8 cellular contexts compared by ENCODE assay signal in genomic region chr2:86072271-86072858, GRCh38. TPM values are rescaled to one million over a fixed set of nuclear protein-coding genes. Genes with fewer than 3 reads are reported as not detected.
DNase-seq lines count a peak whose midpoint lies in the region; ATAC-seq and TF ChIP-seq lines count a peak whose summit lies in the region.

No MANE protein-coding gene starts in this region.

- no peaks in the 10 kb centered on the region for H3K9me3 ChIP-seq in T-helper 17 cell (ENCODE audit: control insufficient read depth, low read length, poor library complexity, severe bottlenecking)
- H3K9me3 ChIP-seq in heart left ventricle: no peaks in the 10 kb centered on the region

- peaks cover 10% of the 10 kb centered on the region for H3K4me1 Mint-ChIP-seq in T-helper 17 cell

- H3K27me3 ChIP-seq in heart left ventricle (no peaks in the 10 kb centered on the region), H7 (ENCODE audit: control insufficient read depth, insufficient read depth, low read length) (no peaks in the 10 kb centered on the region)

- H3K4me3 ChIP-seq in heart left ventricle (no peak overlapping the region), H7 (ENCODE audit: insufficient read depth, low read depth, low read length) (no peak overlapping the region)

- H3K4me1 ChIP-seq in heart left ventricle: peaks cover 0 to 38% (median 16%) of the 10 kb centered on the region in 12 donors

- H3K36me3 ChIP-seq in heart left ventricle (peaks cover 4 to 70% (median 57%) of the 10 kb centered on the region in 9 donors), H7 (replicated peaks; ENCODE audit: control insufficient read depth, insufficient read depth, low read length) (peaks cover 56% of the 10 kb centered on the region)

- H3K36me3 Mint-ChIP-seq in T-helper 17 cell (ENCODE audit: low read depth): peaks cover 7% of the 10 kb centered on the region

- H3K27ac ChIP-seq in heart left ventricle: peak overlapping the region in 11 of 12 donors; percentile 23 to 72 (median 61)

- peak; percentile 62 for ATAC-seq in HG02840 (IDR thresholded peaks at IDR 0.05; ENCODE audit: low FRiP score, unreplicated experiment)
- ATAC-seq in T-helper 17 cell: peak; percentile 41
- ATAC-seq in heart left ventricle: peak; percentile 67 to 84 (median 80)
- ATAC-seq in GM18505 (IDR thresholded peaks at IDR 0.05; ENCODE audit: unreplicated experiment): no peak

- no peak for TF ChIP-seq CTCF in heart left ventricle (IDR thresholded peaks at IDR 0.05)

- TF ChIP-seq POLR2A in heart left ventricle (IDR thresholded peaks at IDR 0.05): no peak
- no peak for TF ChIP-seq POLR2A in GM18505 (IDR thresholded peaks at IDR 0.05; ENCODE audit: borderline replicate concordance, extremely low read depth, insufficient read depth, insufficient read length)

- WGBS in heart left ventricle, 4 donors: 29 to 61% (median 40%) methylated on average over 8 to 9 of the region's 9 CpGs

- intact Hi-C loops in heart left ventricle (cut with DNase I): loop anchor here in 5 of 10 donors (2.0 to 10.0 kb wide), 5 partner anchors 35 to 348 kb away; partner anchors contain the start of gene ST3GAL5 (in 2 of the 5)

- H3K27me3 Mint-ChIP-seq in T-helper 17 cell: no peaks in the 10 kb centered on the region

- no peak overlapping the region for H3K4me3 Mint-ChIP-seq in T-helper 17 cell

- H3K27ac Mint-ChIP-seq in T-helper 17 cell: peak overlapping the region; percentile 65

- DNase-seq in EH (ENCODE audit: low read depth) (peak; percentile 39), T-helper 17 cell (no peak), heart left ventricle (peak; percentile 61 to 80 (median 66)), smooth muscle cell of the brain vasculature (ENCODE audit: low read depth, low spot score) (peak; percentile 84), H7 (no peak), iPS-NIHi7 (ENCODE audit: extremely low spot score) (no peak)

RNA-seq across cellular contexts. Expression of gene POLR1A, which starts 33.3 kb away (rescaled TPM):
- total RNA-seq in T-helper 17 cell (10 to 100 TPM; 17.7 to 19.2 TPM), heart left ventricle (10 to 100 TPM; 14.6 to 25.4 (median 20.8) TPM)
- polyA plus RNA-seq in heart left ventricle: 10 to 100 TPM in 1 of 2 donors, 1 to 10 TPM in 1; 4.2 to 10.1 TPM
- total RNA-seq in H7 (2014; rRNA removed; shearing (Covaris generic)): 16.3 and 19.9 TPM in 2 replicates

RNA-seq across cellular contexts. Expression of gene PTCD3, which starts 33.7 kb away (rescaled TPM):
- total RNA-seq in T-helper 17 cell (100 to 1,000 TPM; 111 to 142 TPM), heart left ventricle (100 to 1,000 TPM in 8 of 9 donors, 10 to 100 TPM in 1; 99.3 to 210 (median 125) TPM)
- 10 to 100 TPM; 25.0 to 46.4 TPM for polyA plus RNA-seq in heart left ventricle
- 163 and 283 TPM in 2 replicates for total RNA-seq in H7 (2014; rRNA removed; shearing (Covaris generic))

Comparison
In these comparisons a context has a peak if more than half of its experiments do, and no peak if none do; other contexts are left out.
1. DNase-seq: peak in EH (single experiment), heart left ventricle (5 of 5) and smooth muscle cell of the brain vasculature (single experiment); none in T-helper 17 cell (0 of 3), H7 (single experiment) and iPS-NIHi7 (single experiment).